In the genomic region with DNA sequence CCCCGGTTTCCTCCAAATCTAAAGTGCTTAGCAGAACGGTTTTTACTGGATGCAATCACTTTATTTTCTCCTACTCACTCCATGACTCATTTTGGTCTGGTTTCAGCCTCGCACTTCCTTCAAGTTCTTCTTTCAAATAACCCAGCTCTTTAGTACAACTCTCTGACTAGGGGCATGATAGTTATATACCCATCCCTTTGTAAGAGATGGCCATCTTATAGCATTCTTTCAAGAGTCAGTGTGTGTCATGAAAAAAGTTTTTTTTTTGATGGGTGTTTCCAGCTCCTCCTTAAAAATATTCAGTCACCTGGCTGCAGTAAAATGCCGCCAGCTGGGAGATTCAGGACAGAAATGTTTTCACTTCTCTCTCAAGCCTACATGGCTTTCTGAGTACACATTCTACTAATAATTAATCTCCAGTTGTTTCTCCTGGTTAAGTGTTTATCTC, we compare ENCODE assay signal across 15 cellular contexts.
DNase-seq lines count a peak whose midpoint lies in the region; ATAC-seq and TF ChIP-seq lines count a peak whose summit lies in the region.
"Had no signal": no experiment of that assay in that cellular context is flagged by ENCODE, and none has a peak within 500 bp of the region (broad histone marks: within the 10 kb centered on the region; RNA-seq: fewer than 3 reads in every experiment).

No MANE protein-coding gene starts in this region.

- H3K4me1 ChIP-seq in A673 (ENCODE audit: insufficient read depth, low read length, poor library complexity, severe bottlenecking) = no peaks in the 10 kb centered on the region

- no peaks in the 10 kb centered on the region for H3K27me3 ChIP-seq in A673 (replicated peaks; ENCODE audit: insufficient read depth, low read depth, low read length, poor library complexity)

- H3K4me3 ChIP-seq in A673 (ENCODE audit: low read depth, low read length, poor library complexity, severe bottlenecking) = no peak overlapping the region

- H3K36me3 Mint-ChIP-seq in type B pancreatic cell = peaks cover 3% of the 10 kb centered on the region
- H3K36me3 Mint-ChIP-seq in activated naive CD4-positive, alpha-beta T cell treated with anti-CD3 and anti-CD28 coated beads for 36 hours (ENCODE audit: low read depth) = no peaks in the 10 kb centered on the region
- H3K36me3 Mint-ChIP-seq: activated naive CD8-positive, alpha-beta T cell treated with anti-CD3 and anti-CD28 coated beads, Interleukin-2, amount 10 ng/mL, durations not matched to agents 7 days and 5 days had no signal

- peak overlapping the region; percentile 4 for H3K27ac Mint-ChIP-seq in type B pancreatic cell
- no peak overlapping the region for H3K27ac Mint-ChIP-seq in activated naive CD4-positive, alpha-beta T cell treated with anti-CD3 and anti-CD28 coated beads for 36 hours
- H3K27ac Mint-ChIP-seq: activated naive CD8-positive, alpha-beta T cell treated with anti-CD3 and anti-CD28 coated beads, Interleukin-2, amount 10 ng/mL, durations not matched to agents 7 days and 5 days; HFFc6 had no signal

- no peak for ATAC-seq in GM18517 (IDR thresholded peaks at IDR 0.05; ENCODE audit: unreplicated experiment)

- H3K4me3 Mint-ChIP-seq in type B pancreatic cell = peak overlapping the region; percentile 23
- H3K4me3 Mint-ChIP-seq in activated naive CD4-positive, alpha-beta T cell treated with anti-CD3 and anti-CD28 coated beads for 36 hours = no peak overlapping the region
- H3K4me3 Mint-ChIP-seq: activated naive CD8-positive, alpha-beta T cell treated with anti-CD3 and anti-CD28 coated beads, Interleukin-2, amount 10 ng/mL, durations not matched to agents 7 days and 5 days; HFFc6 had no signal

- intact Hi-C loops in activated naive CD4-positive, alpha-beta T cell treated with anti-CD3 and anti-CD28 coated beads for 36 hours (cut with micrococcal nuclease) = no loop called here
- intact Hi-C loops in A673 (cut with micrococcal nuclease; ENCODE audit: unreplicated experiment) = no loop called here

- no peaks in the 10 kb centered on the region for H3K9me3 ChIP-seq in A673 (ENCODE audit: low read depth, low read length, poor library complexity, severe bottlenecking)

- peak; percentile 15 to 61 for DNase-seq in NOMO-1 (lab: John Stamatoyannopoulos, UW; ENCODE audit: unreplicated experiment in 2 of 2)
- no peak for DNase-seq in NOMO-1 treated with dmso at 0.1 percent for 144 hours (lab: John Stamatoyannopoulos, UW; ENCODE audit: unreplicated experiment)
- DNase-seq in dedifferentiated amniotic fluid mesenchymal stem cell (ENCODE audit: extremely low spot score) = peak; percentile 40
- peak; percentile 92 for DNase-seq in kidney glomerular epithelial cell (lab: John Stamatoyannopoulos, UW)
- no peak for DNase-seq in type B pancreatic cell (ENCODE audit: extremely low spot score, unreplicated experiment)
- no peak for DNase-seq in activated naive CD4-positive, alpha-beta T cell treated with anti-CD3 and anti-CD28 coated beads for 36 hours
- DNase-seq in A673 (ENCODE audit: low spot score) = no peak
- DNase-seq: 8988T; activated CD4-positive, alpha-beta T cell treated with anti-CD3 and anti-CD28 coated beads, Interleukin-2, amount 50 U/mL, for 48 hours; activated naive CD8-positive, alpha-beta T cell treated with anti-CD3 and anti-CD28 coated beads, Interleukin-2, amount 10 ng/mL, durations not matched to agents 7 days and 5 days; HFFc6; NCI-H187 treated with DMSO at 0.1 percent for 48 hours; SHP77 treated with DMSO at 0.1 percent for 48 hours; stimulated activated CD4-positive, alpha-beta T cell treated with anti-CD3 and anti-CD28 coated beads, Interleukin-4, amount 100 ng/mL, for 1 hour had no signal

- peaks cover 10% of the 10 kb centered on the region for H3K4me1 Mint-ChIP-seq in type B pancreatic cell (ENCODE audit: unreplicated experiment)
- no peaks in the 10 kb centered on the region for H3K4me1 Mint-ChIP-seq in activated naive CD4-positive, alpha-beta T cell treated with anti-CD3 and anti-CD28 coated beads for 36 hours (ENCODE audit: low read depth)
- H3K4me1 Mint-ChIP-seq: activated naive CD8-positive, alpha-beta T cell treated with anti-CD3 and anti-CD28 coated beads, Interleukin-2, amount 10 ng/mL, durations not matched to agents 7 days and 5 days had no signal

- TF ChIP-seq CTCF in type B pancreatic cell (conservative IDR thresholded peaks at IDR 0.05) (no peak), A673 (conservative IDR thresholded peaks at IDR 0.05; ENCODE audit: low read depth, low read length) (no peak)

- H3K27me3 Mint-ChIP-seq in type B pancreatic cell = no peaks in the 10 kb centered on the region
- no peaks in the 10 kb centered on the region for H3K27me3 Mint-ChIP-seq in activated naive CD4-positive, alpha-beta T cell treated with anti-CD3 and anti-CD28 coated beads for 36 hours (ENCODE audit: low read depth)
- H3K27me3 Mint-ChIP-seq: activated naive CD8-positive, alpha-beta T cell treated with anti-CD3 and anti-CD28 coated beads, Interleukin-2, amount 10 ng/mL, durations not matched to agents 7 days and 5 days had no signal

- H3K27ac ChIP-seq in A673 (ENCODE audit: low read depth, low read length, poor library complexity, severe bottlenecking) = no peak overlapping the region

- CTCF ChIA-PET in activated naive CD4-positive, alpha-beta T cell treated with anti-CD3 and anti-CD28 coated beads for 36 hours (lab: Charles Lee) = no interaction called here
- CTCF ChIA-PET in A673 (lab: Charles Lee) = no interaction called here

- H3K36me3 ChIP-seq in A673 (ENCODE audit: insufficient read depth, low read length, poor library complexity, severe bottlenecking) = no peaks in the 10 kb centered on the region

- POLR2A ChIA-PET in A673 (lab: Charles Lee; ENCODE audit: low non-redundant PET) = no interaction called here

- BruUV-seq in A673 (replicated peaks; lab: Mats Ljungman, UMichigan) = no TSS peak

- peaks cover 7% of the 10 kb centered on the region for H3K9me3 Mint-ChIP-seq in type B pancreatic cell
- H3K9me3 Mint-ChIP-seq in activated naive CD4-positive, alpha-beta T cell treated with anti-CD3 and anti-CD28 coated beads for 36 hours = no peaks in the 10 kb centered on the region
- H3K9me3 Mint-ChIP-seq: activated naive CD8-positive, alpha-beta T cell treated with anti-CD3 and anti-CD28 coated beads, Interleukin-2, amount 10 ng/mL, durations not matched to agents 7 days and 5 days had no signal

Comparison
In these comparisons a context has a peak if more than half of its experiments do, and no peak if none do; other contexts are left out.
1. DNase-seq: peak in NOMO-1 (2 of 2), dedifferentiated amniotic fluid mesenchymal stem cell (single experiment) and kidney glomerular epithelial cell (single experiment); none in NOMO-1 treated with dmso at 0.1 percent for 144 hours (single experiment), type B pancreatic cell (single experiment), activated naive CD4-positive, alpha-beta T cell treated with anti-CD3 and anti-CD28 coated beads for 36 hours (single experiment) and A673 (single experiment).